8 cellular contexts compared by ENCODE assay signal in genomic region chr4:113869743-113870375, GRCh38.
DNase-seq lines count a peak whose midpoint lies in the region; ATAC-seq, FAIRE-seq and TF ChIP-seq lines count a peak whose summit lies in the region.

No MANE protein-coding gene starts in this region.

- peak; percentile 97 for ATAC-seq in GM21529 (IDR thresholded peaks at IDR 0.05; ENCODE audit: unreplicated experiment)

- H3K4me1 Mint-ChIP-seq in astrocyte (ENCODE audit: low read depth, unreplicated experiment): peaks cover 20% of the 10 kb centered on the region
- peaks cover 3% of the 10 kb centered on the region for H3K4me1 Mint-ChIP-seq in endothelial cell (ENCODE audit: unreplicated experiment)

- H3K27ac Mint-ChIP-seq in astrocyte (ENCODE audit: unreplicated experiment): no peak overlapping the region
- no peak overlapping the region for H3K27ac Mint-ChIP-seq in endothelial cell (ENCODE audit: unreplicated experiment)

- H3K4me3 ChIP-seq in astrocyte (ENCODE audit: insufficient read depth, low read depth, low read length): no peak overlapping the region

- peaks cover 6% of the 10 kb centered on the region for H3K36me3 ChIP-seq in astrocyte (ENCODE audit: insufficient read depth, low read length)

- peak overlapping the region; percentile 6 for H3K27ac ChIP-seq in astrocyte (ENCODE audit: low read depth, low read length)

- no peaks in the 10 kb centered on the region for H3K9me3 ChIP-seq in astrocyte (ENCODE audit: insufficient read depth, low read depth, low read length)

- H3K9me3 Mint-ChIP-seq in astrocyte (ENCODE audit: unreplicated experiment): no peaks in the 10 kb centered on the region
- H3K9me3 Mint-ChIP-seq in endothelial cell (ENCODE audit: unreplicated experiment): no peaks in the 10 kb centered on the region

- H3K27me3 ChIP-seq in astrocyte (ENCODE audit: insufficient read depth, low read length): no peaks in the 10 kb centered on the region

- H3K4me2 ChIP-seq in astrocyte (ENCODE audit: low read length): no peak overlapping the region

- no peaks in the 10 kb centered on the region for H3K36me3 Mint-ChIP-seq in astrocyte (ENCODE audit: low read depth, unreplicated experiment)
- no peaks in the 10 kb centered on the region for H3K36me3 Mint-ChIP-seq in endothelial cell (ENCODE audit: low read depth, unreplicated experiment)

- no peak overlapping the region for H3K9ac ChIP-seq in astrocyte (ENCODE audit: low read length)

- no peaks in the 10 kb centered on the region for H3K27me3 Mint-ChIP-seq in astrocyte (ENCODE audit: low read depth, unreplicated experiment)
- H3K27me3 Mint-ChIP-seq in endothelial cell (ENCODE audit: unreplicated experiment): no peaks in the 10 kb centered on the region

- TF ChIP-seq CTCF in astrocyte (IDR thresholded peaks at IDR 0.05; ENCODE audit: insufficient read depth, low read depth, low read length): no peak
- TF ChIP-seq CTCF in endothelial cell (IDR thresholded peaks at IDR 0.05; ENCODE audit: unreplicated experiment): no peak

- DNase-seq in DMS53 treated with DMSO at 0.1 percent for 48 hours (lab: John Stamatoyannopoulos, UW; ENCODE audit: unreplicated experiment) (peak; percentile 40), M059J (ENCODE audit: low read depth) (peak; percentile 75), astrocyte (ENCODE audit: low read depth) (peak; percentile 75), GOT3 (lab: John Stamatoyannopoulos, UW) (no peak), endothelial cell (ENCODE audit: low spot score) (no peak), GM19240 (ENCODE audit: insufficient read length, low spot score) (no peak)
- peak; percentile 43 for DNase-seq in stimulated activated CD8-positive, alpha-beta memory T cell treated with anti-CD3 and anti-CD28 coated beads, Interleukin-4, amount 100 ng/mL, for 24 hours (ENCODE audit: low read depth)

- no peak overlapping the region for H2AFZ ChIP-seq in astrocyte (ENCODE audit: low read depth, low read length)

- FAIRE-seq in astrocyte (lab: Jason Lieb, UNC): peak; percentile 5

- H4K20me1 ChIP-seq in astrocyte (ENCODE audit: insufficient read depth, low read length): no peaks in the 10 kb centered on the region

- H3K4me3 Mint-ChIP-seq in astrocyte (ENCODE audit: unreplicated experiment) (no peak overlapping the region), endothelial cell (ENCODE audit: unreplicated experiment) (no peak overlapping the region)

- H3K4me1 ChIP-seq in astrocyte (ENCODE audit: insufficient read depth, low read length): peaks cover 10% of the 10 kb centered on the region

- no peaks in the 10 kb centered on the region for H3K79me2 ChIP-seq in astrocyte (ENCODE audit: insufficient read depth, low read length)

Comparison
In these comparisons a context has a peak if more than half of its experiments do, and no peak if none do; other contexts are left out.
1. DNase-seq: peak in DMS53 treated with DMSO at 0.1 percent for 48 hours (single experiment), M059J (single experiment), astrocyte (single experiment) and stimulated activated CD8-positive, alpha-beta memory T cell treated with anti-CD3 and anti-CD28 coated beads, Interleukin-4, amount 100 ng/mL, for 24 hours (single experiment); none in GOT3 (single experiment), endothelial cell (single experiment) and GM19240 (single experiment).